ENCODE assay signal across 1 cellular context in genomic region chr17:14330492-14330920, GRCh38.
TF ChIP-seq lines count a peak whose summit lies in the region.

No MANE protein-coding gene starts in this region.

TF ChIP-seq in WTC11, 78 proteins besides CTCF, POLR2A, EP300 and RAD21 (continued from another document):
- no peak for TF ChIP-seq AFF4 (CRISPR knock-in tag; IDR thresholded peaks at IDR 0.05; ENCODE audit: borderline replicate concordance)
- TF ChIP-seq FOXJ3 (CRISPR knock-in tag; IDR thresholded peaks at IDR 0.05; ENCODE audit: borderline replicate concordance), result no peak
- TF ChIP-seq, protein P1, sequence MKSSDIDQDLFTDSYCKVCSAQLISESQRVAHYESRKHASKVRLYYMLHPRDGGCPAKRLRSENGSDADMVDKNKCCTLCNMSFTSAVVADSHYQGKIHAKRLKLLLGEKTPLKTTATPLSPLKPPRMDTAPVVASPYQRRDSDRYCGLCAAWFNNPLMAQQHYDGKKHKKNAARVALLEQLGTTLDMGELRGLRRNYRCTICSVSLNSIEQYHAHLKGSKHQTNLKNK (CRISPR knock-in tag; IDR thresholded peaks at IDR 0.05), result no peak
- no peak for TF ChIP-seq E2F4 (CRISPR knock-in tag; IDR thresholded peaks at IDR 0.05; ENCODE audit: borderline replicate concordance, low read depth)
- no peak for TF ChIP-seq MYBL2 (CRISPR knock-in tag; IDR thresholded peaks at IDR 0.05)
- TF ChIP-seq, protein P2, sequence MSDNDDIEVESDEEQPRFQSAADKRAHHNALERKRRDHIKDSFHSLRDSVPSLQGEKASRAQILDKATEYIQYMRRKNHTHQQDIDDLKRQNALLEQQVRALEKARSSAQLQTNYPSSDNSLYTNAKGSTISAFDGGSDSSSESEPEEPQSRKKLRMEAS (CRISPR knock-in tag; IDR thresholded peaks at IDR 0.05), result 0 out of 2 replicates have a peak, but pooled peaks have one; percentile 27
- TF ChIP-seq ZNF232 (CRISPR knock-in tag; IDR thresholded peaks at IDR 0.05), result no peak
- TF ChIP-seq, protein P3, sequence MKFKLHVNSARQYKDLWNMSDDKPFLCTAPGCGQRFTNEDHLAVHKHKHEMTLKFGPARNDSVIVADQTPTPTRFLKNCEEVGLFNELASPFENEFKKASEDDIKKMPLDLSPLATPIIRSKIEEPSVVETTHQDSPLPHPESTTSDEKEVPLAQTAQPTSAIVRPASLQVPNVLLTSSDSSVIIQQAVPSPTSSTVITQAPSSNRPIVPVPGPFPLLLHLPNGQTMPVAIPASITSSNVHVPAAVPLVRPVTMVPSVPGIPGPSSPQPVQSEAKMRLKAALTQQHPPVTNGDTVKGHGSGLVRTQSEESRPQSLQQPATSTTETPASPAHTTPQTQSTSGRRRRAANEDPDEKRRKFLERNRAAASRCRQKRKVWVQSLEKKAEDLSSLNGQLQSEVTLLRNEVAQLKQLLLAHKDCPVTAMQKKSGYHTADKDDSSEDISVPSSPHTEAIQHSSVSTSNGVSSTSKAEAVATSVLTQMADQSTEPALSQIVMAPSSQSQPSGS (CRISPR knock-in tag; IDR thresholded peaks at IDR 0.05; ENCODE audit: borderline replicate concordance, low read depth), result no peak
- no peak for TF ChIP-seq HMGA2 (CRISPR knock-in tag; IDR thresholded peaks at IDR 0.05)
- TF ChIP-seq HMGXB4 (CRISPR knock-in tag; IDR thresholded peaks at IDR 0.05), result no peak
- TF ChIP-seq CREM (CRISPR knock-in tag; IDR thresholded peaks at IDR 0.05), result no peak
- TF ChIP-seq PREB (CRISPR knock-in tag; IDR thresholded peaks at IDR 0.05; ENCODE audit: borderline replicate concordance), result no peak
- TF ChIP-seq ZNF671 (CRISPR knock-in tag; IDR thresholded peaks at IDR 0.05), result no peak
- no peak for TF ChIP-seq IRF2 (CRISPR knock-in tag; IDR thresholded peaks at IDR 0.05; ENCODE audit: borderline replicate concordance, low read depth)
- TF ChIP-seq, protein P4, sequence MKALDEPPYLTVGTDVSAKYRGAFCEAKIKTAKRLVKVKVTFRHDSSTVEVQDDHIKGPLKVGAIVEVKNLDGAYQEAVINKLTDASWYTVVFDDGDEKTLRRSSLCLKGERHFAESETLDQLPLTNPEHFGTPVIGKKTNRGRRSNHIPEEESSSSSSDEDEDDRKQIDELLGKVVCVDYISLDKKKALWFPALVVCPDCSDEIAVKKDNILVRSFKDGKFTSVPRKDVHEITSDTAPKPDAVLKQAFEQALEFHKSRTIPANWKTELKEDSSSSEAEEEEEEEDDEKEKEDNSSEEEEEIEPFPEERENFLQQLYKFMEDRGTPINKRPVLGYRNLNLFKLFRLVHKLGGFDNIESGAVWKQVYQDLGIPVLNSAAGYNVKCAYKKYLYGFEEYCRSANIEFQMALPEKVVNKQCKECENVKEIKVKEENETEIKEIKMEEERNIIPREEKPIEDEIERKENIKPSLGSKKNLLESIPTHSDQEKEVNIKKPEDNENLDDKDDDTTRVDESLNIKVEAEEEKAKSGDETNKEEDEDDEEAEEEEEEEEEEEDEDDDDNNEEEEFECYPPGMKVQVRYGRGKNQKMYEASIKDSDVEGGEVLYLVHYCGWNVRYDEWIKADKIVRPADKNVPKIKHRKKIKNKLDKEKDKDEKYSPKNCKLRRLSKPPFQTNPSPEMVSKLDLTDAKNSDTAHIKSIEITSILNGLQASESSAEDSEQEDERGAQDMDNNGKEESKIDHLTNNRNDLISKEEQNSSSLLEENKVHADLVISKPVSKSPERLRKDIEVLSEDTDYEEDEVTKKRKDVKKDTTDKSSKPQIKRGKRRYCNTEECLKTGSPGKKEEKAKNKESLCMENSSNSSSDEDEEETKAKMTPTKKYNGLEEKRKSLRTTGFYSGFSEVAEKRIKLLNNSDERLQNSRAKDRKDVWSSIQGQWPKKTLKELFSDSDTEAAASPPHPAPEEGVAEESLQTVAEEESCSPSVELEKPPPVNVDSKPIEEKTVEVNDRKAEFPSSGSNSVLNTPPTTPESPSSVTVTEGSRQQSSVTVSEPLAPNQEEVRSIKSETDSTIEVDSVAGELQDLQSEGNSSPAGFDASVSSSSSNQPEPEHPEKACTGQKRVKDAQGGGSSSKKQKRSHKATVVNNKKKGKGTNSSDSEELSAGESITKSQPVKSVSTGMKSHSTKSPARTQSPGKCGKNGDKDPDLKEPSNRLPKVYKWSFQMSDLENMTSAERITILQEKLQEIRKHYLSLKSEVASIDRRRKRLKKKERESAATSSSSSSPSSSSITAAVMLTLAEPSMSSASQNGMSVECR (CRISPR knock-in tag; IDR thresholded peaks at IDR 0.05; ENCODE audit: borderline replicate concordance), result 0 out of 2 replicates have a peak, but pooled peaks have one; percentile 32
- TF ChIP-seq ZNF423 (CRISPR knock-in tag; IDR thresholded peaks at IDR 0.05), result no peak
- no peak for TF ChIP-seq NR1H2 (CRISPR knock-in tag; IDR thresholded peaks at IDR 0.05)
- no peak for TF ChIP-seq ZNF219 (CRISPR knock-in tag; IDR thresholded peaks at IDR 0.05; ENCODE audit: borderline replicate concordance)
- TF ChIP-seq ELF4 (CRISPR knock-in tag; IDR thresholded peaks at IDR 0.05; ENCODE audit: low read depth), result no peak
